ENCODE assay signal across 39 cellular contexts in genomic region chr5:4306029-4306428, GRCh38.
"Had no signal": no experiment of that assay in that cellular context is flagged by ENCODE, and none has a peak within 500 bp of the region (broad histone marks: within the 10 kb centered on the region; RNA-seq: fewer than 3 reads in every experiment).

No MANE protein-coding gene starts in this region.

- DNase-seq: activated B cell treated with CpG ODN at 0.5 μM for 24 hours; activated CD4-positive, alpha-beta memory T cell treated with anti-CD3 and anti-CD28 coated beads for 36 hours; activated CD4-positive, alpha-beta T cell treated with anti-CD3 and anti-CD28 coated beads for 4 hours; activated CD4-positive, alpha-beta T cell treated with anti-CD3 and anti-CD28 coated beads, Interleukin-2, amount 10 ng/mL, durations not matched to agents 24 days and 14 days; activated CD4-positive, alpha-beta T cell treated with anti-CD3 and anti-CD28 coated beads, Interleukin-2, amount 50 U/mL, for 1 hour; activated CD4-positive, alpha-beta T cell treated with anti-CD3 and anti-CD28 coated beads, Interleukin-2, amount 50 U/mL, for 4 hours; activated CD4-positive, CD25-positive, alpha-beta regulatory T cell treated with anti-CD3 and anti-CD28 coated beads, Interleukin-2, amount 50 U/mL, for 72 hours; activated CD8-positive, alpha-beta memory T cell treated with anti-CD3 and anti-CD28 coated beads, Interleukin-2, amount 50 U/mL, for 4 hours; activated CD8-positive, alpha-beta T cell treated with anti-CD3 and anti-CD28 coated beads for 36 hours; activated effector memory CD4-positive, alpha-beta T cell treated with anti-CD3 and anti-CD28 coated beads, Interleukin-2, amount 50 U/mL, for 16 hours; activated gamma-delta T cell treated with Interleukin-2 at 50 U/mL for 16 hours; activated naive CD4-positive, alpha-beta T cell; activated naive CD4-positive, alpha-beta T cell treated with anti-CD3 and anti-CD28 coated beads for 36 hours; activated naive CD4-positive, alpha-beta T cell treated with anti-CD3 and anti-CD28 coated beads, Interleukin-2, amount 50 U/mL, for 16 hours; activated naive CD8-positive, alpha-beta T cell treated with anti-CD3 and anti-CD28 coated beads for 36 hours; activated T-cell treated with anti-CD3 and anti-CD28 coated beads for 4 hours; activated T-cell treated with anti-CD3 and anti-CD28 coated beads, Interleukin-2, amount 50 U/mL, for 1 hour; activated T-cell treated with anti-CD3 and anti-CD28 coated beads, Interleukin-2, amount 50 U/mL, for 4 hours; activated T-cell treated with anti-CD3 and anti-CD28 coated beads, Interleukin-2, amount 50 U/mL, for 72 hours; adrenal gland; amniotic stem cell; aorta; body of pancreas; brain microvascular endothelial cell; caudate nucleus; cerebellar nuclear complex; colonic mucosa; T-helper 2 cell; T-helper 9 cell had no signal

- H3K27ac ChIP-seq: adrenal gland, body of pancreas, brain microvascular endothelial cell, cardiac muscle cell, colonic mucosa, VCaP had no signal

- H3K9me3 Mint-ChIP-seq: activated B cell treated with CpG ODN at 0.5 μM for 24 hours had no signal

- H3K4me3 Mint-ChIP-seq: activated B cell treated with CpG ODN at 0.5 μM for 24 hours; activated CD4-positive, alpha-beta memory T cell treated with anti-CD3 and anti-CD28 coated beads for 36 hours; activated CD4-positive, alpha-beta T cell treated with anti-CD3 and anti-CD28 coated beads, Interleukin-2, amount 10 ng/mL, durations not matched to agents 24 days and 14 days; activated CD8-positive, alpha-beta T cell treated with anti-CD3 and anti-CD28 coated beads for 36 hours; activated naive CD4-positive, alpha-beta T cell treated with anti-CD3 and anti-CD28 coated beads for 36 hours; activated naive CD8-positive, alpha-beta T cell treated with anti-CD3 and anti-CD28 coated beads for 36 hours; activated T-cell treated with anti-CD3 and anti-CD28 coated beads, Interleukin-2, amount 50 U/mL, for 4 hours; activated T-cell treated with anti-CD3 and anti-CD28 coated beads, Interleukin-2, amount 50 U/mL, for 72 hours; activated T-helper 1 cell treated with anti-CD3 and anti-CD28 coated beads, Interleukin-12 subunit alpha, Interleukin-12 subunit beta, Interleukin-2, Interleukin-4 antibody, amounts not matched to agents 30 ng/mL and 10 ng/mL and 1 ng/mL, durations not matched to agents 14 hours and 24 hours and 36 hours; activated T-helper 17 cell treated with anti-CD3 and anti-CD28 coated beads, Interleukin-2, amount 50 U/mL, for 72 hours; central memory CD8-positive, alpha-beta T cell; T-helper 2 cell treated with Interferon-gamma antibody and Interleukin-4, amounts not matched to agents 5 μg/mL and 100 μg/mL, for 36 hours had no signal

- H3K36me3 ChIP-seq: adrenal gland, brain microvascular endothelial cell, cardiac muscle cell, colonic mucosa had no signal

- H3K36me3 Mint-ChIP-seq: activated CD4-positive, alpha-beta memory T cell treated with anti-CD3 and anti-CD28 coated beads for 36 hours; activated naive CD4-positive, alpha-beta T cell treated with anti-CD3 and anti-CD28 coated beads, Interleukin-2, amount 50 U/mL, for 72 hours; activated naive CD8-positive, alpha-beta T cell treated with anti-CD3 and anti-CD28 coated beads for 36 hours had no signal

- ATAC-seq: activated CD8-positive, alpha-beta T cell treated with anti-CD3 and anti-CD28 coated beads for 36 hours; activated naive CD4-positive, alpha-beta T cell treated with anti-CD3 and anti-CD28 coated beads, Interleukin-2, amount 50 U/mL, for 72 hours; activated T-cell treated with anti-CD3 and anti-CD28 coated beads, Interleukin-2, amount 50 U/mL, for 4 hours; activated T-cell treated with anti-CD3 and anti-CD28 coated beads, Interleukin-2, amount 50 U/mL, for 72 hours; activated T-helper 17 cell treated with anti-CD3 and anti-CD28 coated beads, Interleukin-2, amount 50 U/mL, for 72 hours; body of pancreas had no signal

- H3K4me1 Mint-ChIP-seq: activated B cell treated with CpG ODN at 0.5 μM for 24 hours; activated CD4-positive, alpha-beta T cell treated with anti-CD3 and anti-CD28 coated beads, Interleukin-2, amount 10 ng/mL, durations not matched to agents 24 days and 14 days; activated naive CD8-positive, alpha-beta T cell treated with anti-CD3 and anti-CD28 coated beads for 36 hours; activated T-helper 17 cell treated with anti-CD3 and anti-CD28 coated beads, Interleukin-2, amount 50 U/mL, for 72 hours; central memory CD8-positive, alpha-beta T cell had no signal

- FAIRE-seq: astrocyte, bronchial epithelial cell, TTC549 had no signal

- H3K27me3 Mint-ChIP-seq: activated B cell treated with CpG ODN at 0.5 μM for 24 hours; activated CD4-positive, alpha-beta memory T cell treated with anti-CD3 and anti-CD28 coated beads for 36 hours; activated CD4-positive, alpha-beta T cell treated with anti-CD3 and anti-CD28 coated beads, Interleukin-2, amount 10 ng/mL, durations not matched to agents 24 days and 14 days; activated CD8-positive, alpha-beta T cell treated with anti-CD3 and anti-CD28 coated beads for 36 hours; activated naive CD8-positive, alpha-beta T cell treated with anti-CD3 and anti-CD28 coated beads for 36 hours; activated T-helper 17 cell treated with anti-CD3 and anti-CD28 coated beads, Interleukin-2, amount 50 U/mL, for 72 hours; central memory CD8-positive, alpha-beta T cell had no signal

- H3K27ac Mint-ChIP-seq: activated B cell treated with CpG ODN at 0.5 μM for 24 hours; activated CD4-positive, alpha-beta memory T cell treated with anti-CD3 and anti-CD28 coated beads for 36 hours; activated CD4-positive, alpha-beta T cell treated with anti-CD3 and anti-CD28 coated beads, Interleukin-2, amount 10 ng/mL, durations not matched to agents 24 days and 14 days; activated CD8-positive, alpha-beta T cell treated with anti-CD3 and anti-CD28 coated beads for 36 hours; activated naive CD4-positive, alpha-beta T cell treated with anti-CD3 and anti-CD28 coated beads for 36 hours; activated naive CD4-positive, alpha-beta T cell treated with anti-CD3 and anti-CD28 coated beads, Interleukin-2, amount 50 U/mL, for 72 hours; activated naive CD8-positive, alpha-beta T cell treated with anti-CD3 and anti-CD28 coated beads for 36 hours; activated T-cell treated with anti-CD3 and anti-CD28 coated beads, Interleukin-2, amount 50 U/mL, for 72 hours; activated T-helper 1 cell treated with anti-CD3 and anti-CD28 coated beads, Interleukin-12 subunit alpha, Interleukin-12 subunit beta, Interleukin-2, Interleukin-4 antibody, amounts not matched to agents 30 ng/mL and 10 ng/mL and 1 ng/mL, durations not matched to agents 14 hours and 24 hours and 36 hours; activated T-helper 17 cell treated with anti-CD3 and anti-CD28 coated beads, Interleukin-2, amount 50 U/mL, for 72 hours; T-helper 2 cell treated with Interferon-gamma antibody and Interleukin-4, amounts not matched to agents 5 μg/mL and 100 μg/mL, for 36 hours had no signal

- H3K27me3 ChIP-seq: adrenal gland, body of pancreas, brain microvascular endothelial cell, colonic mucosa had no signal

- H3K4me3 ChIP-seq: adrenal gland, body of pancreas, cardiac muscle cell, colonic mucosa had no signal

- H3K4me1 ChIP-seq: adrenal gland, body of pancreas, colonic mucosa had no signal

- H3K9me3 ChIP-seq: adrenal gland, body of pancreas, colonic mucosa had no signal
